Comparison of ENCODE assay signal across 9 cellular contexts in the genomic region with DNA sequence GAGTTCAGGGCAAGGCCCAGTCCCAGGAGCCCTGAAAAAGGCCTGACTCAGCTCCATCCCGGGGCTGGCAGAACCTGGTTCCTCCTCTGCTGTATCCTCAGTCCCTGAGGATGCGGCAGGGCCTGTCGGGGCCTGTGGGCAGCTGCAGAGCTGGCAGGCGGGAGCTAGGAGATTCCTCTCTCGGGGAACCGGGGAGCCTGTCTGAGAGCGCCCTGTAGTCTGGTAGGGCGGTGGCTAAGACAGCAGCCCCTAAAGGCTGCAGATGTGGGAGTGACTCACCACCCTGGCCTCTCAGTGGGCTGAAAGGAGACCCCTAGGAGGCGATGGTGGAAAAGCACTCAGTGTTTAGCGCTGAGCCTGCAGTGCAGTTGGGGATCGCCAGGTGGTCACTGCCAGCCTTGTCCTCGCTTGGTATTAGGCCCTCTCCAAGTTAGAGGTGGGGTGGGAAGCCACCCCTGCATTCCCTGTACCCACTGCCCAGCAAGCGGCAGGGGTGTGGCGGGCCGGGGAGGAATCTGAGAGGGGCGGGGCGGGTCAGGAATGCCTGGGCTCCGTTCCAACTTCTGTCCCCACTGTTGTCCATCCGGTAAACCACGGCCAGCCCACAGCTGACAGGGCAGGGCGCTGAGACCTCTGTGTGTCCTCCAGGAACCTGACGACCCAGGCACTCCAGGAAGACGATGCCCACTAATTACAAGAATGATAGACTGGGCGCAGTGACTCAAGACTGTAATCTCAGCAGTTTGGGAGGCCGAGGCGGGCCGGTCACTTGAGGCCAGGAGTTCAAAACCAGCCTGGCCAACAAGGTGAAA. TPM values are rescaled to one million over a fixed set of nuclear protein-coding genes. Genes with fewer than 3 reads are reported as not detected.
A peak's percentile ranks its signal among the peaks of the same experiment; 100 is the strongest.
DNase-seq lines count a peak whose midpoint lies in the region; ATAC-seq, FAIRE-seq and TF ChIP-seq lines count a peak whose summit lies in the region.
"Had no signal": no experiment of that assay in that cellular context is flagged by ENCODE, and none has a peak within 500 bp of the region (broad histone marks: within the 10 kb centered on the region; RNA-seq: fewer than 3 reads in every experiment).

No MANE protein-coding gene starts in this region.

- no peaks in the 10 kb centered on the region for H3K79me2 ChIP-seq in GM23338 (replicated peaks; ENCODE audit: insufficient read depth)
- no peaks in the 10 kb centered on the region for H3K79me2 ChIP-seq in trophoblast cell (ENCODE audit: control insufficient read depth, insufficient read depth, low read length, poor library complexity)

- H3K79me1 ChIP-seq in trophoblast cell (ENCODE audit: low read length): peaks cover 3% of the 10 kb centered on the region

- H2BK12ac ChIP-seq in trophoblast cell (ENCODE audit: low read length): peak overlapping the region; percentile 55

- no peaks in the 10 kb centered on the region; the same call in 1 of the 2 replicates for H4K20me1 ChIP-seq in GM23338 (replicated peaks; ENCODE audit: insufficient read depth)

- H3K36me3 ChIP-seq in GM23338 (ENCODE audit: insufficient read depth) (no peaks in the 10 kb centered on the region), trophoblast cell (ENCODE audit: control insufficient read depth in 1 of 2, insufficient read depth in 2 of 2, low read length in 2 of 2) (no peaks in the 10 kb centered on the region)

- H3K36me3 Mint-ChIP-seq in GM23338 (ENCODE audit: low read depth): no peaks in the 10 kb centered on the region
- H3K36me3 Mint-ChIP-seq in T-helper 2 cell treated with Interferon-gamma antibody and Interleukin-4, amounts not matched to agents 5 μg/mL and 100 μg/mL, for 36 hours (ENCODE audit: low read depth): no peaks in the 10 kb centered on the region

- DNase-seq in GM23338 (ENCODE audit: low spot score) (peak; percentile 87), RWPE1 (ENCODE audit: low spot score) (peak; percentile 97), glomerular visceral epithelial cell (ENCODE audit: extremely low spot score) (peak; percentile 93), trophoblast cell (peak in 1 of 2 donors; percentile 22), D721Med (ENCODE audit: insufficient read length, low spot score) (no peak)
- DNase-seq in activated effector memory CD4-positive, alpha-beta T cell treated with Interleukin-2 at 50 U/mL for 16 hours: no peak
- DNase-seq in T-helper 2 cell treated with Interferon-gamma antibody and Interleukin-4, amounts not matched to agents 5 μg/mL and 100 μg/mL, for 36 hours (ENCODE audit: low spot score): no peak
- no peak for DNase-seq in central memory CD4-positive, alpha-beta T cell

- H3K4me2 ChIP-seq in GM23338 (no peak overlapping the region), trophoblast cell (ENCODE audit: low read length) (no peak overlapping the region)

- WGBS in trophoblast cell (ENCODE audit: extremely low coverage, insufficient coverage, insufficient read length): no CpG with 5 or more reads among the region's 27 CpGs

- POLR2A ChIA-PET in RWPE1 (lab: Yijun Ruan, JAX; ENCODE audit: low non-redundant PET): interaction anchor here (0.7 to 1.8 kb wide), 3 partner anchors 30 to 90 kb away, joined by 3 to 10 read pairs (median 3); a partner anchor contains a TSS

- no peak overlapping the region for H4K8ac ChIP-seq in trophoblast cell (ENCODE audit: low read depth, low read length)

- peaks cover 9% of the 10 kb centered on the region; the same call in 1 of the 2 replicates for H3K4me1 ChIP-seq in GM23338 (ENCODE audit: insufficient read depth)
- H3K4me1 ChIP-seq in trophoblast cell (ENCODE audit: control insufficient read depth in 1 of 2, insufficient read depth in 2 of 2, low read length in 2 of 2): peaks cover 8 to 11% of the 10 kb centered on the region in 2 experiments

- H3K4ac ChIP-seq in trophoblast cell (ENCODE audit: low read depth, low read length): no peak overlapping the region

- TF ChIP-seq CTCF in GM23338 (conservative IDR thresholded peaks at IDR 0.05; ENCODE audit: low read depth in 2 of 2) (peak; percentile 40 to 68), RWPE1 (conservative IDR thresholded peaks at IDR 0.05; ENCODE audit: low read depth) (peak; percentile 36), D721Med (IDR thresholded peaks at IDR 0.05; ENCODE audit: insufficient read depth, missing control alignments) (no peak)

- H3K9me3 Mint-ChIP-seq in GM23338: no peaks in the 10 kb centered on the region
- H3K9me3 Mint-ChIP-seq in T-helper 2 cell treated with Interferon-gamma antibody and Interleukin-4, amounts not matched to agents 5 μg/mL and 100 μg/mL, for 36 hours: no peaks in the 10 kb centered on the region

- peaks cover 24% of the 10 kb centered on the region for H3K27me3 Mint-ChIP-seq in GM23338 (ENCODE audit: insufficient read depth, low read depth, poor library complexity)
- H3K27me3 Mint-ChIP-seq in T-helper 2 cell treated with Interferon-gamma antibody and Interleukin-4, amounts not matched to agents 5 μg/mL and 100 μg/mL, for 36 hours (ENCODE audit: low read depth): peaks cover 10% of the 10 kb centered on the region

- no peak for FAIRE-seq in D721Med (lab: Jason Lieb, UNC)
- FAIRE-seq: colon had no signal

- H3K4me1 Mint-ChIP-seq in GM23338: peaks cover 21% of the 10 kb centered on the region
- peaks cover 6% of the 10 kb centered on the region for H3K4me1 Mint-ChIP-seq in T-helper 2 cell treated with Interferon-gamma antibody and Interleukin-4, amounts not matched to agents 5 μg/mL and 100 μg/mL, for 36 hours (ENCODE audit: low read depth)

- peak overlapping the region; percentile 10 for H2BK5ac ChIP-seq in trophoblast cell (ENCODE audit: low read depth, low read length, poor library complexity)

- H3K27me3 ChIP-seq in GM23338 (ENCODE audit: insufficient read depth) (no peaks in the 10 kb centered on the region), trophoblast cell (ENCODE audit: insufficient read depth, low read length) (no peaks in the 10 kb centered on the region)

- H3K18ac ChIP-seq in trophoblast cell (ENCODE audit: low read length): peak overlapping the region; percentile 42

- H3K23ac ChIP-seq in trophoblast cell (ENCODE audit: low read length): no peak overlapping the region

- H2BK120ac ChIP-seq in trophoblast cell (ENCODE audit: insufficient read depth, low read length, poor library complexity): no peak overlapping the region

- no peak overlapping the region for H4K12ac ChIP-seq in trophoblast cell (ENCODE audit: low read depth, low read length)

- no peak overlapping the region for H4K91ac ChIP-seq in trophoblast cell (ENCODE audit: low read depth, low read length)

- H3K9me2 ChIP-seq in GM23338 (ENCODE audit: insufficient read depth): no peaks in the 10 kb centered on the region

- H3K27ac ChIP-seq in GM23338 (ENCODE audit: low read depth) (0 out of 2 replicates have a peak overlapping the region, but pooled peaks have one; percentile 50), RWPE1 (peak overlapping the region; percentile 98), trophoblast cell (ENCODE audit: low read depth, low read length) (peak overlapping the region; percentile 18)

- CTCF ChIA-PET in RWPE1 (lab: Yijun Ruan, JAX): interaction anchor here (0.7 to 1.1 kb wide), 3 partner anchors 31 to 127 kb away, joined by 3 to 8 read pairs (median 3); no protein-coding TSS in a partner anchor

- peak overlapping the region; percentile 74; the same call in 1 of the 2 replicates for H3K27ac Mint-ChIP-seq in GM23338
- no peak overlapping the region for H3K27ac Mint-ChIP-seq in T-helper 2 cell treated with Interferon-gamma antibody and Interleukin-4, amounts not matched to agents 5 μg/mL and 100 μg/mL, for 36 hours

- no peak overlapping the region for H3K9ac ChIP-seq in trophoblast cell (ENCODE audit: low read length)

- no peak overlapping the region for H3K4me3 Mint-ChIP-seq in GM23338
- H3K4me3 Mint-ChIP-seq in T-helper 2 cell treated with Interferon-gamma antibody and Interleukin-4, amounts not matched to agents 5 μg/mL and 100 μg/mL, for 36 hours: no peak overlapping the region

- H2AK5ac ChIP-seq in trophoblast cell (ENCODE audit: low read length): peak overlapping the region; percentile 17

- H3K4me3 ChIP-seq in GM23338 (no peak overlapping the region), trophoblast cell (ENCODE audit: low read depth, low read length) (no peak overlapping the region)

- H3K14ac ChIP-seq in trophoblast cell (ENCODE audit: low read length): peak overlapping the region; percentile 30

- H3K9me3 ChIP-seq in trophoblast cell (ENCODE audit: insufficient read depth, low read depth, low read length): peaks cover 1% of the 10 kb centered on the region

- peak; percentile 83 for ATAC-seq in GM23338

- H3F3A ChIP-seq in GM23338 (replicated peaks; ENCODE audit: low read depth): 0 out of 2 replicates have a peak, but pooled peaks cover 11% of the 10 kb centered on the region

- H2AFZ ChIP-seq in GM23338 (no peak overlapping the region), trophoblast cell (ENCODE audit: insufficient read depth, low read length, poor library complexity) (no peak overlapping the region)

RNA-seq across cellular contexts. Expression of a gene that starts 29.5 kb away (rescaled TPM):
- total RNA-seq in GM23338 (2014; rRNA removed; shearing (Covaris generic)): 142 TPM in 2 replicates
- polyA plus RNA-seq in GM23338 (2016; fragmentation: Nextera tagmentation; extraction: Ambion mirVana): 58.1 and 64.1 TPM in 2 replicates
- polyA plus RNA-seq in trophoblast cell (2013): 212 and 221 TPM in 2 replicates

Comparison
In these comparisons a context has a peak if more than half of its experiments do, and no peak if none do; other contexts are left out.
1. DNase-seq: peak in GM23338 (single experiment), RWPE1 (single experiment) and glomerular visceral epithelial cell (single experiment); none in D721Med (single experiment), activated effector memory CD4-positive, alpha-beta T cell treated with Interleukin-2 at 50 U/mL for 16 hours (single experiment), T-helper 2 cell treated with Interferon-gamma antibody and Interleukin-4, amounts not matched to agents 5 μg/mL and 100 μg/mL, for 36 hours (single experiment) and central memory CD4-positive, alpha-beta T cell (single experiment).
2. H3K27ac ChIP-seq: peak in every context shown above with its lines; median percentile 98 in RWPE1; 50 in GM23338; 18 in trophoblast cell.